ENCODE assay signal across 19 cellular contexts in genomic region chr5:32439086-32439642, GRCh38.
"Had no signal": no experiment of that assay in that cellular context is flagged by ENCODE, and none has a peak within 500 bp of the region (broad histone marks: within the 10 kb centered on the region; RNA-seq: fewer than 3 reads in every experiment).

No MANE protein-coding gene starts in this region.

- H3K27me3 Mint-ChIP-seq: activated B cell treated with CpG ODN at 0.5 μM for 24 hours; activated CD4-positive, alpha-beta memory T cell treated with anti-CD3 and anti-CD28 coated beads for 36 hours; activated CD8-positive, alpha-beta memory T cell treated with anti-CD3 and anti-CD28 coated beads, Interleukin-2, amount 10 ng/mL, durations not matched to agents 7 days and 5 days; activated naive CD8-positive, alpha-beta T cell; effector memory CD8-positive, alpha-beta T cell; stimulated activated naive CD8-positive, alpha-beta T cell treated with anti-CD3 and anti-CD28 coated beads, Interleukin-15, Interleukin-2, amounts not matched to agents 100 ng/mL and 50 ng/mL, for 24 hours had no signal

- H3K4me3 Mint-ChIP-seq: activated B cell treated with CpG ODN at 0.5 μM for 24 hours; activated CD4-positive, alpha-beta memory T cell treated with anti-CD3 and anti-CD28 coated beads for 36 hours; activated CD8-positive, alpha-beta memory T cell treated with anti-CD3 and anti-CD28 coated beads, Interleukin-2, amount 10 ng/mL, durations not matched to agents 7 days and 5 days; activated naive CD8-positive, alpha-beta T cell; stimulated activated naive CD8-positive, alpha-beta T cell treated with anti-CD3 and anti-CD28 coated beads, Interleukin-15, Interleukin-2, amounts not matched to agents 100 ng/mL and 50 ng/mL, for 24 hours had no signal

- H3K27ac Mint-ChIP-seq: activated B cell treated with CpG ODN at 0.5 μM for 24 hours; activated CD4-positive, alpha-beta memory T cell treated with anti-CD3 and anti-CD28 coated beads for 36 hours; activated CD8-positive, alpha-beta memory T cell treated with anti-CD3 and anti-CD28 coated beads, Interleukin-2, amount 10 ng/mL, durations not matched to agents 7 days and 5 days; activated naive CD8-positive, alpha-beta T cell; effector memory CD8-positive, alpha-beta T cell; stimulated activated naive CD8-positive, alpha-beta T cell treated with anti-CD3 and anti-CD28 coated beads, Interleukin-15, Interleukin-2, amounts not matched to agents 100 ng/mL and 50 ng/mL, for 24 hours had no signal

- H3K9me3 ChIP-seq: lower lobe of right lung, right atrium auricular region, suprapubic skin had no signal

- H3K4me3 ChIP-seq: cardiac muscle cell, lower lobe of right lung, right atrium auricular region, suprapubic skin had no signal

- DNase-seq: activated B cell treated with CpG ODN at 0.5 μM for 24 hours; activated CD4-positive, alpha-beta memory T cell treated with anti-CD3 and anti-CD28 coated beads for 36 hours; activated CD4-positive, alpha-beta T cell treated with anti-CD3 and anti-CD28 coated beads for 4 hours; activated CD8-positive, alpha-beta memory T cell treated with anti-CD3 and anti-CD28 coated beads, Interleukin-2, amount 10 ng/mL, durations not matched to agents 7 days and 5 days; dermis blood vessel endothelial cell; effector memory CD8-positive, alpha-beta T cell; foreskin melanocyte; glutamatergic neuron; hypothalamus; islet precursor cell; lower lobe of right lung; midbrain; occipital lobe; posterior cingulate gyrus had no signal

- H3K9me3 Mint-ChIP-seq: activated B cell treated with CpG ODN at 0.5 μM for 24 hours; activated CD4-positive, alpha-beta memory T cell treated with anti-CD3 and anti-CD28 coated beads for 36 hours; effector memory CD8-positive, alpha-beta T cell; stimulated activated naive CD8-positive, alpha-beta T cell treated with anti-CD3 and anti-CD28 coated beads, Interleukin-15, Interleukin-2, amounts not matched to agents 100 ng/mL and 50 ng/mL, for 24 hours had no signal

- H3K36me3 ChIP-seq: lower lobe of right lung, right atrium auricular region, suprapubic skin had no signal

- H3K27me3 ChIP-seq: cardiac muscle cell, right atrium auricular region, suprapubic skin had no signal

- ATAC-seq: activated CD8-positive, alpha-beta memory T cell treated with anti-CD3 and anti-CD28 coated beads, Interleukin-2, amount 10 ng/mL, durations not matched to agents 7 days and 5 days; effector memory CD8-positive, alpha-beta T cell; lower lobe of right lung had no signal

- H3K27ac ChIP-seq: cardiac muscle cell, lower lobe of right lung, right atrium auricular region, suprapubic skin had no signal
